Comparison of ENCODE assay signal across 8 cellular contexts in the genomic region with DNA sequence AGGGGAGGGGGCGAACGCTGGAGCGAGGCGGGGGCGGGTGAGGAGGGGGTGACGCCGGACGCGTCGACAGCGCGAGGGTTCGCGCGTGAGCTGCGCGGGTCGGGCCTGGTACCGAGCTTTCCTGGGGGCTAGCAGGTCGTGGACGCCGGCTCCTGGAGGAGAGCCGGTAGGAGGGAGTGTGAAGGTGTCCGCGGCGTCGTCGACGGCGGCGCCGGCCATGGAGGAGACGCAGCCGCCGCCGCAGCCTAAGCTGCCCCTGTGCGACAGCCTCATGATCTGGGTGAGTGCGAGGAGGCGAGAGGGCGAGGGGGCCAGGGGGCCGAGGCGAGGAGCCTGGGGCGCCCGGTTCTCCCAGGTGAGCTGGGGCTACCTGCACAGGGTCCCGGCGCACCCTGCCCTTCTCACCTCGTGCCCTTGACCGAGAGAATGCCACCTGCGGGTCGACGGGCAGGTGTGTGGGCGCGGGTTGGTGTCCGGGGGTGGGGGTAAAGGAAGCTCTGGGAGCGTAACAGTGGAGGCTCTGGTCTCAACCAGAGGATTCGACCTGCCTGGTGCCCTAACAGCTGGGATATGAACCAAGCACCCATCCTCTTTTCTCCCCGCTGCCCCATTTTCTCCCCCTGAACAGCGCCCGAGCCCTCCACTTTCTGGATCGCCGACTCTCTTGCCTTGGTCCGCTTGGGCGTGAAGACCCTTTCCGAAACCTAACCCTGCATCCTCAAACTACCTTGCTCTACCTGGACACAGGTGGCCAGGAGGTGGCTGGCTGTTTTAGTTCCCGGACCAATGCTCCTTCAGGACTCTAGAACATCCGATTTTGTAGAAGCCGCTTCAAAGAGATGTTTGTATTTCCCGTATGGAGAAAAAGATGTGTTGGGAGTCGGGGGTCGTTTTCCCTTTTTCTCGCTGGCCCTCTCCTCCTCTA. TPM values are rescaled to one million over a fixed set of nuclear protein-coding genes. Genes with fewer than 3 reads are reported as not detected.
DNase-seq lines count a peak whose midpoint lies in the region; ATAC-seq, FAIRE-seq and TF ChIP-seq lines count a peak whose summit lies in the region.

A gene (plus strand): TSS at position 49 of the 925 bp plus-strand sequence. CDS start 169 bp downstream, at position 218.

- no peaks in the 10 kb centered on the region for H3K9me3 ChIP-seq in suprapubic skin

- peak within 1 kb of the TSS; percentile 34 for H3K27ac ChIP-seq in KMS-11
- peak within 1 kb of the TSS; percentile 82 for H3K27ac ChIP-seq in suprapubic skin

- DNase-seq in Caki2 (ENCODE audit: low read depth) (peak; percentile 38), astrocyte of the cerebellum (ENCODE audit: low read depth) (no peak), left lobe of liver (ENCODE audit: low spot score) (peak; percentile 69), suprapubic skin (ENCODE audit: low spot score in 2 of 2) (peak in 1 of 2 donors; percentile 61), RCC 7860 (ENCODE audit: low spot score) (no peak), GM10266 (ENCODE audit: extremely low spot score) (no peak)

- peak within 1 kb of the TSS; percentile 81 for H3K4me2 ChIP-seq in KMS-11

- ATAC-seq in GM19468 (IDR thresholded peaks at IDR 0.05; ENCODE audit: extremely low read depth, unreplicated experiment) (peak; percentile 10), left lobe of liver (peak; percentile 49)

- no peak for TF ChIP-seq EP300 in suprapubic skin (IDR thresholded peaks at IDR 0.05)

- in situ Hi-C loops in Caki2 (cut with HindIII; ENCODE audit: low pct_unique_long_range_greater_than_20kb, low sequenced_read_pairs) (no loop called here), astrocyte of the cerebellum (cut with HindIII; ENCODE audit: low sequenced_read_pairs) (no loop called here)

- H3K4me3 ChIP-seq in KMS-11 (IDR thresholded peaks at IDR 0.05; ENCODE audit: insufficient read depth, low read depth, low read length) (peak within 1 kb of the TSS; percentile 96), astrocyte of the cerebellum (ENCODE audit: low read depth, low read length) (peak within 1 kb of the TSS; percentile 32), suprapubic skin (peak within 1 kb of the TSS; percentile 68)

- no peak for FAIRE-seq in RCC 7860 (lab: Jason Lieb, UNC)

- peak within 1 kb of the TSS; percentile 82 for H3K9ac ChIP-seq in KMS-11

- H3K36me3 ChIP-seq in KMS-11 (ENCODE audit: insufficient read depth) = no peaks in the 10 kb centered on the region
- H3K36me3 ChIP-seq in suprapubic skin = no peaks in the 10 kb centered on the region

- H3K27me3 ChIP-seq in KMS-11 (ENCODE audit: insufficient read depth, low read depth) = no peaks in the 10 kb centered on the region
- H3K27me3 ChIP-seq in suprapubic skin = peaks cover 23% of the 10 kb centered on the region

- H3K79me2 ChIP-seq in KMS-11 (ENCODE audit: insufficient read depth, low read depth) = peaks cover 48% of the 10 kb centered on the region; the same call in 1 of the 2 replicates

- no peaks in the 10 kb centered on the region for H4K20me1 ChIP-seq in KMS-11 (ENCODE audit: insufficient read depth)

- H2AFZ ChIP-seq in KMS-11 (ENCODE audit: low read depth) = peak within 1 kb of the TSS; percentile 90

- TF ChIP-seq CTCF in KMS-11 (conservative IDR thresholded peaks at IDR 0.05; ENCODE audit: low read depth, low read length) (no peak), astrocyte of the cerebellum (IDR thresholded peaks at IDR 0.05; ENCODE audit: low read depth, low read length, missing control alignments) (no peak), suprapubic skin (IDR thresholded peaks at IDR 0.05) (no peak), GM10266 (IDR thresholded peaks at IDR 0.05; ENCODE audit: control insufficient read depth, insufficient read depth, low read depth, missing control alignments) (no peak)

- TF ChIP-seq POLR2A in suprapubic skin (IDR thresholded peaks at IDR 0.05) = no peak

- 7% methylated on average over 58 of the region's 71 CpGs for WGBS in suprapubic skin

- H3K4me1 ChIP-seq in KMS-11 (ENCODE audit: low read depth, poor library complexity, severe bottlenecking) (peaks cover 41% of the 10 kb centered on the region), suprapubic skin (peaks cover 27% of the 10 kb centered on the region)

RNA-seq across cellular contexts. Expression of the gene that starts here (rescaled TPM):
- total RNA-seq in Caki2 (2014; rRNA removed; shearing (Covaris generic); ENCODE audit: low replicate concordance) = 5.0 and 5.5 TPM in 2 replicates
- total RNA-seq in left lobe of liver = 29.5 TPM
- 10 to 100 TPM; 22.3 to 38.1 (median 33.7) TPM for total RNA-seq in suprapubic skin

Comparison
In these comparisons a context has a peak if more than half of its experiments do, and no peak if none do; other contexts are left out.
1. DNase-seq: peak in Caki2 (single experiment) and left lobe of liver (single experiment); none in astrocyte of the cerebellum (single experiment), RCC 7860 (single experiment) and GM10266 (single experiment).
2. H3K4me3 ChIP-seq: peak in every context shown above with its lines; median percentile 96 in KMS-11; 68 in suprapubic skin; 32 in astrocyte of the cerebellum.